ENCODE assay signal across 8 cellular contexts in genomic region chr6:40845588-40845987, GRCh38.
DNase-seq lines count a peak whose midpoint lies in the region; ATAC-seq, FAIRE-seq and TF ChIP-seq lines count a peak whose summit lies in the region.

No MANE protein-coding gene starts in this region.

- peak; percentile 95 for ATAC-seq in GM23338
- ATAC-seq in HG03045 (IDR thresholded peaks at IDR 0.05; ENCODE audit: unreplicated experiment): no peak

- no peak overlapping the region for H3K27ac Mint-ChIP-seq in CD4-positive, alpha-beta memory T cell
- H3K27ac Mint-ChIP-seq in GM23338 (no peak overlapping the region), endodermal cell (no peak overlapping the region), nephron (no peak overlapping the region)

- CTCF ChIA-PET in CD4-positive, alpha-beta memory T cell (lab: Charles Lee; ENCODE audit: partially characterized antibody): no interaction called here

- no peaks in the 10 kb centered on the region for H3K9me2 ChIP-seq in GM23338 (ENCODE audit: insufficient read depth)

- intact Hi-C loops in CD4-positive, alpha-beta memory T cell (cut with micrococcal nuclease): loop anchor here (5.0 kb wide), 1 partner anchor 1498 kb away; no protein-coding TSS in a partner anchor

- no peaks in the 10 kb centered on the region for H3K4me1 Mint-ChIP-seq in CD4-positive, alpha-beta memory T cell
- peaks cover 14% of the 10 kb centered on the region; the same call in 2 of the 3 replicates for H3K4me1 Mint-ChIP-seq in GM23338
- H3K4me1 Mint-ChIP-seq in endodermal cell: no peaks in the 10 kb centered on the region
- H3K4me1 Mint-ChIP-seq in nephron: peaks cover 25% of the 10 kb centered on the region

- no peak overlapping the region for H3K9ac ChIP-seq in endodermal cell (ENCODE audit: extremely low read depth, low read length, poor library complexity, severe bottlenecking)

- no peak overlapping the region for H3K27ac ChIP-seq in CD4-positive, alpha-beta memory T cell (ENCODE audit: low read depth, low read length)
- no peak overlapping the region for H3K27ac ChIP-seq in GM23338 (ENCODE audit: low read depth)
- no peak overlapping the region for H3K27ac ChIP-seq in endodermal cell (ENCODE audit: low read depth, low read length)
- H3K27ac ChIP-seq in suprapubic skin: no peak overlapping the region

- no peak overlapping the region for H3K4me2 ChIP-seq in GM23338

- H3K4me3 Mint-ChIP-seq in CD4-positive, alpha-beta memory T cell: no peak overlapping the region
- H3K4me3 Mint-ChIP-seq in GM23338: no peak overlapping the region
- H3K4me3 Mint-ChIP-seq in endodermal cell: no peak overlapping the region
- H3K4me3 Mint-ChIP-seq in nephron: no peak overlapping the region

- peak in 3 of 5 donors; percentile 0 to 5 (median 2) for DNase-seq in CD4-positive, alpha-beta memory T cell
- peak; percentile 78 for DNase-seq in GM23338 (ENCODE audit: low spot score)
- DNase-seq in RPMI7951 (ENCODE audit: low read depth): peak; percentile 48
- peak; percentile 91 for DNase-seq in endodermal cell
- no peak for DNase-seq in suprapubic skin (ENCODE audit: low spot score in 2 of 2)
- no peak for DNase-seq in frontal cortex (ENCODE audit: low spot score in 2 of 2)

- no peaks in the 10 kb centered on the region for H3K79me2 ChIP-seq in GM23338 (replicated peaks; ENCODE audit: insufficient read depth)

- peaks cover 17 to 22% of the 10 kb centered on the region in 2 donors for H3K27me3 Mint-ChIP-seq in CD4-positive, alpha-beta memory T cell
- H3K27me3 Mint-ChIP-seq in GM23338 (ENCODE audit: insufficient read depth, low read depth, poor library complexity): peaks cover 2% of the 10 kb centered on the region
- no peaks in the 10 kb centered on the region for H3K27me3 Mint-ChIP-seq in endodermal cell (ENCODE audit: insufficient read depth)
- H3K27me3 Mint-ChIP-seq in nephron (ENCODE audit: low read depth): peaks cover 12% of the 10 kb centered on the region

- TF ChIP-seq POLR2A in suprapubic skin (IDR thresholded peaks at IDR 0.05): no peak

- H3K9me3 Mint-ChIP-seq in CD4-positive, alpha-beta memory T cell: no peaks in the 10 kb centered on the region
- H3K9me3 Mint-ChIP-seq in GM23338 (no peaks in the 10 kb centered on the region), endodermal cell (no peaks in the 10 kb centered on the region), nephron (no peaks in the 10 kb centered on the region)

- peak overlapping the region; percentile 25; the same call in 1 of the 2 replicates for H2AFZ ChIP-seq in GM23338

- WGBS in endodermal cell (ENCODE audit: insufficient coverage in 1 of 2, insufficient read length in 1 of 2), 2 experiments: 22 to 53% methylated on average over 2 to 3 of the region's 3 CpGs
- WGBS in suprapubic skin: 47% methylated on average over 3 of the region's 3 CpGs

- H3F3A ChIP-seq in GM23338 (replicated peaks; ENCODE audit: low read depth): no peaks in the 10 kb centered on the region

- TF ChIP-seq CTCF in GM23338 (conservative IDR thresholded peaks at IDR 0.05; ENCODE audit: low read depth in 2 of 2): peak; percentile 66 to 83
- peak; percentile 87 for TF ChIP-seq CTCF in endodermal cell (conservative IDR thresholded peaks at IDR 0.05)
- peak; percentile 57 to 68 (median 62) for TF ChIP-seq CTCF in nephron (IDR thresholded peaks at IDR 0.05; ENCODE audit: unreplicated experiment in 3 of 3)
- peak in 1 of 2 donors; percentile 30 for TF ChIP-seq CTCF in suprapubic skin (IDR thresholded peaks at IDR 0.05)

- POLR2A ChIA-PET in CD4-positive, alpha-beta memory T cell (lab: Charles Lee; ENCODE audit: partially characterized antibody): no interaction called here

- no peaks in the 10 kb centered on the region for H3K27me3 ChIP-seq in CD4-positive, alpha-beta memory T cell (ENCODE audit: insufficient read depth, low read length)
- H3K27me3 ChIP-seq in GM23338 (ENCODE audit: insufficient read depth) (no peaks in the 10 kb centered on the region), endodermal cell (ENCODE audit: control insufficient read depth, insufficient read depth, low read length, poor library complexity, severe bottlenecking) (peaks cover 5% of the 10 kb centered on the region), suprapubic skin (peaks cover 3% of the 10 kb centered on the region)

- no peaks in the 10 kb centered on the region for H4K20me1 ChIP-seq in GM23338 (replicated peaks; ENCODE audit: insufficient read depth)

- no peaks in the 10 kb centered on the region for H3K36me3 ChIP-seq in CD4-positive, alpha-beta memory T cell (ENCODE audit: insufficient read depth, low read length)
- H3K36me3 ChIP-seq in GM23338 (ENCODE audit: insufficient read depth) (no peaks in the 10 kb centered on the region), endodermal cell (ENCODE audit: control insufficient read depth, insufficient read depth, low read length) (no peaks in the 10 kb centered on the region), suprapubic skin (no peaks in the 10 kb centered on the region)

- FAIRE-seq in frontal cortex (lab: Jason Lieb, UNC): no peak

- no peaks in the 10 kb centered on the region for H3K4me1 ChIP-seq in CD4-positive, alpha-beta memory T cell (ENCODE audit: insufficient read depth, low read length)
- H3K4me1 ChIP-seq in GM23338 (ENCODE audit: insufficient read depth) (no peaks in the 10 kb centered on the region), endodermal cell (ENCODE audit: control insufficient read depth, insufficient read depth, low read length) (no peaks in the 10 kb centered on the region), suprapubic skin (no peaks in the 10 kb centered on the region)

- no peak overlapping the region for H3K4me3 ChIP-seq in CD4-positive, alpha-beta memory T cell (ENCODE audit: low read length in 2 of 2)
- H3K4me3 ChIP-seq in GM23338 (no peak overlapping the region), endodermal cell (ENCODE audit: low read length) (no peak overlapping the region), suprapubic skin (no peak overlapping the region)

- no peaks in the 10 kb centered on the region for H3K36me3 Mint-ChIP-seq in CD4-positive, alpha-beta memory T cell
- no peaks in the 10 kb centered on the region for H3K36me3 Mint-ChIP-seq in GM23338 (ENCODE audit: low read depth)
- no peaks in the 10 kb centered on the region for H3K36me3 Mint-ChIP-seq in endodermal cell (ENCODE audit: low read depth)
- H3K36me3 Mint-ChIP-seq in nephron (ENCODE audit: low read depth): no peaks in the 10 kb centered on the region

- H3K9me3 ChIP-seq in CD4-positive, alpha-beta memory T cell (ENCODE audit: control insufficient read depth in 1 of 2, low read length in 2 of 2): no peaks in the 10 kb centered on the region
- H3K9me3 ChIP-seq in endodermal cell (ENCODE audit: control insufficient read depth, low read length) (no peaks in the 10 kb centered on the region), suprapubic skin (no peaks in the 10 kb centered on the region)

- TF ChIP-seq EP300 in suprapubic skin (IDR thresholded peaks at IDR 0.05): no peak

TF ChIP-seq in GM23338, 12 proteins besides CTCF, POLR2A, EP300 and RAD21 (continues in another document):
- no peak for TF ChIP-seq ZNF331 (CRISPR knock-in tag; IDR thresholded peaks at IDR 0.05; ENCODE audit: low read depth)
- TF ChIP-seq REST (IDR thresholded peaks at IDR 0.05; ENCODE audit: unreplicated experiment): no peak
- TF ChIP-seq STAT1 (IDR thresholded peaks at IDR 0.05; ENCODE audit: unreplicated experiment): no peak
- TF ChIP-seq POLR2AphosphoS5 (IDR thresholded peaks at IDR 0.05; ENCODE audit: low read depth): no peak
- no peak for TF ChIP-seq EZH2 (IDR thresholded peaks at IDR 0.05; ENCODE audit: low read depth, unreplicated experiment)
- no peak for TF ChIP-seq NANOG (IDR thresholded peaks at IDR 0.05; ENCODE audit: borderline replicate concordance)
- no peak for TF ChIP-seq ZNF114 (CRISPR knock-in tag; IDR thresholded peaks at IDR 0.05)
- no peak for TF ChIP-seq ETS1 (IDR thresholded peaks at IDR 0.05)

Comparison
In these comparisons a context has a peak if more than half of its experiments do, and no peak if none do; other contexts are left out.
1. DNase-seq: peak in CD4-positive, alpha-beta memory T cell (3 of 5), GM23338 (single experiment), RPMI7951 (single experiment) and endodermal cell (single experiment); none in suprapubic skin (0 of 2) and frontal cortex (0 of 2).